Comparison of ENCODE assay signal across 7 cellular contexts in genomic region chr10:48656928-48657327, GRCh38. TPM values are rescaled to one million over a fixed set of nuclear protein-coding genes. Genes with fewer than 3 reads are reported as not detected.
DNase-seq lines count a peak whose midpoint lies in the region; ATAC-seq and TF ChIP-seq lines count a peak whose summit lies in the region.

No MANE protein-coding gene starts in this region.

- H3K27me3 ChIP-seq in GM06990 (replicated peaks; ENCODE audit: control insufficient read depth, insufficient read depth, low read length), result no peaks in the 10 kb centered on the region
- H3K27me3 ChIP-seq in fibroblast of lung (ENCODE audit: control insufficient read depth, insufficient read depth, low read length), result peaks cover 3% of the 10 kb centered on the region
- peaks cover 3% of the 10 kb centered on the region for H3K27me3 ChIP-seq in trophoblast cell (ENCODE audit: insufficient read depth, low read length)

- H2BK5ac ChIP-seq in trophoblast cell (ENCODE audit: low read depth, low read length, poor library complexity), result no peak overlapping the region

- no peak overlapping the region for H4K91ac ChIP-seq in trophoblast cell (ENCODE audit: low read depth, low read length)

- DNase-seq in GM06990 (ENCODE audit: extremely low read depth, insufficient read length), result no peak
- no peak for DNase-seq in NB4 (ENCODE audit: low read depth)
- DNase-seq in fibroblast of lung (ENCODE audit: low read depth in 2 of 2), result no peak
- DNase-seq in trophoblast cell, result no peak
- DNase-seq in C1 segment of cervical spinal cord (lab: John Stamatoyannopoulos, UW), result no peak

- no peaks in the 10 kb centered on the region for H4K20me1 ChIP-seq in fibroblast of lung (ENCODE audit: control insufficient read depth, extremely low read depth, insufficient read depth, low read length)

- no peak for TF ChIP-seq POLR2A in NB4 (IDR thresholded peaks at IDR 0.05; ENCODE audit: extremely low read depth, insufficient read length)

- no peak overlapping the region for H3K18ac ChIP-seq in trophoblast cell (ENCODE audit: low read length)

- H3K4ac ChIP-seq in trophoblast cell (ENCODE audit: low read depth, low read length), result no peak overlapping the region

- H3K27ac ChIP-seq in fibroblast of lung (ENCODE audit: insufficient read depth, low read length), result no peak overlapping the region
- H3K27ac ChIP-seq in trophoblast cell (ENCODE audit: low read depth, low read length), result no peak overlapping the region

- H2BK12ac ChIP-seq in trophoblast cell (ENCODE audit: low read length), result no peak overlapping the region

- peak overlapping the region; percentile 82 for H2AFZ ChIP-seq in fibroblast of lung (ENCODE audit: low read length)
- H2AFZ ChIP-seq in trophoblast cell (ENCODE audit: insufficient read depth, low read length, poor library complexity), result no peak overlapping the region

- H3K4me3 ChIP-seq in GM06990 (replicated peaks; ENCODE audit: low read depth, low read length) (peak overlapping the region; percentile 52), NB4 (ENCODE audit: low read depth, low read length) (peak overlapping the region; percentile 58), fibroblast of lung (replicated peaks in 1 of 4; ENCODE audit: control extremely low read depth in 1 of 4, insufficient read depth in 1 of 4, low read depth in 3 of 4, low read length in 4 of 4) (peak overlapping the region in 2 of 4 experiments; percentile 5 to 64), trophoblast cell (ENCODE audit: low read depth, low read length) (no peak overlapping the region)

- H2AK5ac ChIP-seq in trophoblast cell (ENCODE audit: low read length), result no peak overlapping the region

- no peak overlapping the region for H4K8ac ChIP-seq in trophoblast cell (ENCODE audit: low read depth, low read length)

- H3K36me3 ChIP-seq in GM06990 (ENCODE audit: control insufficient read depth, insufficient read depth, low read length), result no peaks in the 10 kb centered on the region
- H3K36me3 ChIP-seq in fibroblast of lung (ENCODE audit: control insufficient read depth, insufficient read depth, low read length), result no peaks in the 10 kb centered on the region
- H3K36me3 ChIP-seq in trophoblast cell (ENCODE audit: control insufficient read depth in 1 of 2, insufficient read depth in 2 of 2, low read length in 2 of 2), result no peaks in the 10 kb centered on the region

- H3K14ac ChIP-seq in trophoblast cell (ENCODE audit: low read length), result no peak overlapping the region

- ATAC-seq in HG03432 (IDR thresholded peaks at IDR 0.05; ENCODE audit: unreplicated experiment) (no peak), esophagus mucosa (no peak)

- H3K4me2 ChIP-seq in fibroblast of lung (ENCODE audit: extremely low read depth, insufficient read depth, low read length), result peak overlapping the region; percentile 67
- peak overlapping the region; percentile 79 for H3K4me2 ChIP-seq in trophoblast cell (ENCODE audit: low read length)

- H3K9me3 ChIP-seq in fibroblast of lung (ENCODE audit: control insufficient read depth, insufficient read depth, low read depth, low read length) (no peaks in the 10 kb centered on the region), trophoblast cell (ENCODE audit: insufficient read depth, low read depth, low read length) (peaks cover 2% of the 10 kb centered on the region)

- no peaks in the 10 kb centered on the region for H3K79me1 ChIP-seq in trophoblast cell (ENCODE audit: low read length)

- TF ChIP-seq CTCF in GM06990 (IDR thresholded peaks at IDR 0.05; ENCODE audit: insufficient read depth, low read length, poor library complexity, severe bottlenecking) (no peak), NB4 (IDR thresholded peaks at IDR 0.05; ENCODE audit: low read depth, low read length) (no peak), fibroblast of lung (conservative IDR thresholded peaks at IDR 0.05 in 1 of 2, IDR thresholded peaks at IDR 0.05 in 1 of 2; ENCODE audit: low read depth in 1 of 2, low read length in 2 of 2) (no peak)

- WGBS in trophoblast cell (ENCODE audit: extremely low coverage, insufficient coverage, insufficient read length), result no CpG with 5 or more reads among the region's 9 CpGs

- H2BK120ac ChIP-seq in trophoblast cell (ENCODE audit: insufficient read depth, low read length, poor library complexity), result no peak overlapping the region

- H3K9ac ChIP-seq in fibroblast of lung (ENCODE audit: insufficient read depth, low read length) (no peak overlapping the region), trophoblast cell (ENCODE audit: low read length) (peak overlapping the region; percentile 11)

- H3K79me2 ChIP-seq in fibroblast of lung (ENCODE audit: control insufficient read depth, insufficient read depth, low read length) (no peaks in the 10 kb centered on the region), trophoblast cell (ENCODE audit: control insufficient read depth, insufficient read depth, low read length, poor library complexity) (no peaks in the 10 kb centered on the region)

- H4K12ac ChIP-seq in trophoblast cell (ENCODE audit: low read depth, low read length), result no peak overlapping the region

- no peak overlapping the region for H3K23ac ChIP-seq in trophoblast cell (ENCODE audit: low read length)

- H3K4me1 ChIP-seq in fibroblast of lung (ENCODE audit: control insufficient read depth, extremely low read depth, insufficient read depth, low read length) (peaks cover 4% of the 10 kb centered on the region), trophoblast cell (ENCODE audit: control insufficient read depth in 1 of 2, insufficient read depth in 2 of 2, low read length in 2 of 2) (peaks cover 0 to 7% of the 10 kb centered on the region in 2 experiments)

RNA-seq across cellular contexts. Expression of gene WDFY4, which starts 27.7 kb away (rescaled TPM):
- under 0.01 and 0.66 TPM in 2 replicates for total RNA-seq in fibroblast of lung
- polyA plus RNA-seq in fibroblast of lung, result 0.06 and 0.08 TPM in 2 replicates
- not detected in 2 replicates for polyA plus RNA-seq in fibroblast of lung (2012)
- polyA minus RNA-seq in fibroblast of lung (ENCODE audit: low replicate concordance), result 0.19 TPM in 1 of 2 replicates, not detected in the other
- polyA plus RNA-seq in trophoblast cell (2013), result 0.01 and 0.04 TPM in 2 replicates
- total RNA-seq in esophagus mucosa, result 1.6 TPM

RNA-seq across cellular contexts. Expression of gene ARHGAP22, which starts 52.1 kb away (rescaled TPM):
- total RNA-seq in fibroblast of lung, result 21.3 and 75.5 TPM in 2 replicates
- polyA plus RNA-seq in fibroblast of lung, result 10.4 and 21.2 TPM in 2 replicates
- polyA plus RNA-seq in fibroblast of lung (2012), result 18.2 and 48.9 TPM in 2 replicates
- 14.3 and 15.6 TPM in 2 replicates for polyA minus RNA-seq in fibroblast of lung (ENCODE audit: low replicate concordance)
- polyA plus RNA-seq in trophoblast cell (2013), result 0.18 and 0.36 TPM in 2 replicates
- 1.6 TPM for total RNA-seq in esophagus mucosa
